In genomic region chr6:14875678-14876063, GRCh38 we compare ENCODE assay signal across 10 cellular contexts.
DNase-seq lines count a peak whose midpoint lies in the region; ATAC-seq, FAIRE-seq and TF ChIP-seq lines count a peak whose summit lies in the region.
"Had no signal": no experiment of that assay in that cellular context is flagged by ENCODE, and none has a peak within 500 bp of the region (broad histone marks: within the 10 kb centered on the region; RNA-seq: fewer than 3 reads in every experiment).

No MANE protein-coding gene starts in this region.

- intact Hi-C loops in body of pancreas (cut with DNase I), result no loop called here

- no peaks in the 10 kb centered on the region for H3K9me3 ChIP-seq in body of pancreas

- DNase-seq in GM18507 (ENCODE audit: extremely low spot score, insufficient read length, low read depth) (no peak), body of pancreas (no peak), DMS53 (lab: John Stamatoyannopoulos, UW) (no peak), HFFc6 (no peak), NCI-H2227 (lab: John Stamatoyannopoulos, UW; ENCODE audit: unreplicated experiment) (no peak)
- DNase-seq in activated naive CD8-positive, alpha-beta T cell treated with anti-CD3 and anti-CD28 coated beads, Interleukin-2, amount 10 ng/mL, durations not matched to agents 7 days and 5 days, result no peak
- DNase-seq: activated CD8-positive, alpha-beta memory T cell treated with anti-CD3 and anti-CD28 coated beads, Interleukin-2, amount 50 U/mL, for 48 hours; NCI-H1105 treated with DMSO at 0.1 percent for 48 hours had no signal

- no peak for TF ChIP-seq POLR2A in body of pancreas (IDR thresholded peaks at IDR 0.05)

- TF ChIP-seq CTCF in body of pancreas (IDR thresholded peaks at IDR 0.05), result no peak
- TF ChIP-seq CTCF in HFFc6 (IDR thresholded peaks at IDR 0.05), result no peak

- H3K27ac ChIP-seq in body of pancreas, result no peak overlapping the region

- ATAC-seq in GM19438 (IDR thresholded peaks at IDR 0.05; ENCODE audit: low read depth, unreplicated experiment) (peak; percentile 45), HG03064 (IDR thresholded peaks at IDR 0.05; ENCODE audit: low read depth, unreplicated experiment) (peak; percentile 59), body of pancreas (no peak)
- ATAC-seq in activated naive CD8-positive, alpha-beta T cell treated with anti-CD3 and anti-CD28 coated beads, Interleukin-2, amount 10 ng/mL, durations not matched to agents 7 days and 5 days (ENCODE audit: low read depth), result no peak

- H3K9me3 Mint-ChIP-seq in activated naive CD8-positive, alpha-beta T cell treated with anti-CD3 and anti-CD28 coated beads, Interleukin-2, amount 10 ng/mL, durations not matched to agents 7 days and 5 days, result no peaks in the 10 kb centered on the region
- no peaks in the 10 kb centered on the region for H3K9me3 Mint-ChIP-seq in HFFc6

- H3K4me1 ChIP-seq in body of pancreas, result no peaks in the 10 kb centered on the region

- WGBS in body of pancreas, 2 donors, result 54 to 73% methylated on average over 3 of the region's 3 CpGs

- H3K27me3 Mint-ChIP-seq in activated naive CD8-positive, alpha-beta T cell treated with anti-CD3 and anti-CD28 coated beads, Interleukin-2, amount 10 ng/mL, durations not matched to agents 7 days and 5 days, result no peaks in the 10 kb centered on the region
- H3K27me3 Mint-ChIP-seq in HFFc6 (ENCODE audit: insufficient read depth), result peaks cover 6% of the 10 kb centered on the region; the same call in 1 of the 2 replicates

- POLR2A ChIA-PET in activated naive CD8-positive, alpha-beta T cell treated with anti-CD3 and anti-CD28 coated beads, Interleukin-2, amount 10 ng/mL, durations not matched to agents 7 days and 5 days (lab: Charles Lee), result no interaction called here

- H3K36me3 ChIP-seq in body of pancreas (replicated peaks in 1 of 2; ENCODE audit: insufficient read depth in 1 of 2, low read depth in 2 of 2), result no peaks in the 10 kb centered on the region

- no peak overlapping the region for H3K4me3 ChIP-seq in body of pancreas

- peak; percentile 88 for FAIRE-seq in GM18507 (lab: Jason Lieb, UNC)

- H3K27me3 ChIP-seq in body of pancreas, result no peaks in the 10 kb centered on the region

- H3K4me1 Mint-ChIP-seq in activated naive CD8-positive, alpha-beta T cell treated with anti-CD3 and anti-CD28 coated beads, Interleukin-2, amount 10 ng/mL, durations not matched to agents 7 days and 5 days, result peaks cover 31% of the 10 kb centered on the region
- peaks cover 36% of the 10 kb centered on the region for H3K4me1 Mint-ChIP-seq in HFFc6 (ENCODE audit: low read depth)

- peaks cover 3% of the 10 kb centered on the region for H3K36me3 Mint-ChIP-seq in activated naive CD8-positive, alpha-beta T cell treated with anti-CD3 and anti-CD28 coated beads, Interleukin-2, amount 10 ng/mL, durations not matched to agents 7 days and 5 days
- no peaks in the 10 kb centered on the region for H3K36me3 Mint-ChIP-seq in HFFc6 (ENCODE audit: low read depth)

- H3K27ac Mint-ChIP-seq in activated naive CD8-positive, alpha-beta T cell treated with anti-CD3 and anti-CD28 coated beads, Interleukin-2, amount 10 ng/mL, durations not matched to agents 7 days and 5 days, result peak overlapping the region; percentile 5
- H3K27ac Mint-ChIP-seq in HFFc6, result no peak overlapping the region

- H3K4me3 Mint-ChIP-seq in activated naive CD8-positive, alpha-beta T cell treated with anti-CD3 and anti-CD28 coated beads, Interleukin-2, amount 10 ng/mL, durations not matched to agents 7 days and 5 days, result no peak overlapping the region
- H3K4me3 Mint-ChIP-seq in HFFc6, result no peak overlapping the region

Comparison
In these comparisons a context has a peak if more than half of its experiments do, and no peak if none do; other contexts are left out.
1. ATAC-seq: peak in GM19438 (single experiment) and HG03064 (single experiment); none in activated naive CD8-positive, alpha-beta T cell treated with anti-CD3 and anti-CD28 coated beads, Interleukin-2, amount 10 ng/mL, durations not matched to agents 7 days and 5 days (single experiment) and body of pancreas (single experiment).